ENCODE assay signal across 10 cellular contexts in the genomic region with DNA sequence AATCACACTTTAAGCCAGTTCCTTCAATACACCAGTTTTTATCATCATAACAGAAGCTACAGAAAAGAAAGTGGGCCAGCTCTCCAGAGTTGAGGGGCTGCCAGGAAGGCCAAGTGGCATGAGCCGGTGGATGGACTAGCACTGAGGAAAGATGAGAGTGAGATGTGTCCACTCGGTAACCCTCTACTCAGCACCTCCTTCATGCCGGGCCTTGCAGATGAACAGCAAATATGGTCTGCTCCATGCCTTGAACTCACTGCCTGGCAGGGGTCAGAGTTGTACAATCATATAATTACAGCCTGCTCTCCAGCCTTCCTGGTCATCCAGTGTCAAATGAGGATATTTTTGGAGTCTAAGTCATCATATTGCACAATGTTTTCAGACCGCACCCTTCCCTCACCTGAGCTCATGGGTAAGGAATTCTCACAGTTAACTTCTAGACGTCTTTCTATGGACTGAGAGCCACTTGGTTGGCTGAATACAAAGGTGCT. TPM values are rescaled to one million over a fixed set of nuclear protein-coding genes. Genes with fewer than 3 reads are reported as not detected.
A peak's percentile ranks its signal among the peaks of the same experiment; 100 is the strongest.
DNase-seq lines count a peak whose midpoint lies in the region; ATAC-seq, FAIRE-seq and TF ChIP-seq lines count a peak whose summit lies in the region.
"Had no signal": no experiment of that assay in that cellular context is flagged by ENCODE, and none has a peak within 500 bp of the region (broad histone marks: within the 10 kb centered on the region; RNA-seq: fewer than 3 reads in every experiment).

No MANE protein-coding gene starts in this region.

- TF ChIP-seq CTCF in RWPE2 (IDR thresholded peaks at IDR 0.05; ENCODE audit: poor library complexity, severe bottlenecking) (no peak), gastroesophageal sphincter (IDR thresholded peaks at IDR 0.05) (no peak), gastrocnemius medialis (IDR thresholded peaks at IDR 0.05 in 4 of 5, conservative IDR thresholded peaks at IDR 0.05 in 1 of 5) (no peak), D721Med (IDR thresholded peaks at IDR 0.05; ENCODE audit: insufficient read depth, missing control alignments) (no peak)

- peaks cover 38% of the 10 kb centered on the region for H3K4me1 ChIP-seq in GM23248 (ENCODE audit: insufficient read depth)
- peaks cover 42% of the 10 kb centered on the region for H3K4me1 ChIP-seq in RWPE2 (ENCODE audit: insufficient read depth, poor library complexity, severe bottlenecking)
- H3K4me1 ChIP-seq in gastroesophageal sphincter: peaks cover 3 to 93% (median 19%) of the 10 kb centered on the region in 3 donors
- peaks cover 73 to 89% of the 10 kb centered on the region in 2 donors for H3K4me1 ChIP-seq in gastrocnemius medialis

- FAIRE-seq in D721Med (lab: Jason Lieb, UNC): no peak

- no peak for TF ChIP-seq EP300 in gastroesophageal sphincter (IDR thresholded peaks at IDR 0.05)

- H3F3A ChIP-seq in GM23248 (ENCODE audit: insufficient read depth): peaks cover 39% of the 10 kb centered on the region; the same call in 1 of the 2 replicates

- H3K36me3 ChIP-seq in GM23248 (ENCODE audit: low read depth) (peaks cover 4% of the 10 kb centered on the region; the same call in 1 of the 2 replicates), RWPE2 (ENCODE audit: low read depth) (peaks cover 34% of the 10 kb centered on the region), gastroesophageal sphincter (peaks cover 0 to 38% of the 10 kb centered on the region in 2 donors), gastrocnemius medialis (peaks cover 0 to 14% of the 10 kb centered on the region in 2 donors)

- H3K9me3 ChIP-seq in GM23248 (ENCODE audit: low read depth) (no peaks in the 10 kb centered on the region), RWPE2 (ENCODE audit: severe bottlenecking) (no peaks in the 10 kb centered on the region), gastroesophageal sphincter (no peaks in the 10 kb centered on the region), gastrocnemius medialis (no peaks in the 10 kb centered on the region)

- ATAC-seq in RWPE2 (ENCODE audit: low read depth) (peak; percentile 82), gastroesophageal sphincter (peak; percentile 73), gastrocnemius medialis (peak; percentile 97 to 98), GM19023 (IDR thresholded peaks at IDR 0.05; ENCODE audit: unreplicated experiment) (no peak)

- H3K4me2 ChIP-seq in GM23248 (ENCODE audit: unreplicated experiment): peak overlapping the region; percentile 45
- H3K4me2 ChIP-seq: KMS-11 had no signal

- no peaks in the 10 kb centered on the region for H3K9me2 ChIP-seq in GM23248 (ENCODE audit: insufficient read depth)

- WGBS in GM23248 (ENCODE audit: low coverage in 1 of 2, low lambda C conversion rate in 2 of 2, missing lambda C conversion rate in 2 of 2), 2 experiments: 42 to 46% methylated on average over 5 of the region's 5 CpGs
- WGBS in gastroesophageal sphincter (ENCODE audit: low coverage in 1 of 2), 2 donors: 27 to 69% methylated on average over 3 of the region's 5 CpGs

- H3K4me3 ChIP-seq in GM23248 (no peak overlapping the region), RWPE2 (ENCODE audit: severe bottlenecking) (no peak overlapping the region), gastroesophageal sphincter (no peak overlapping the region), gastrocnemius medialis (no peak overlapping the region)

- H3K27me3 ChIP-seq in GM23248 (replicated peaks; ENCODE audit: insufficient read depth) (no peaks in the 10 kb centered on the region), RWPE2 (ENCODE audit: insufficient read depth, poor library complexity, severe bottlenecking) (no peaks in the 10 kb centered on the region), gastroesophageal sphincter (no peaks in the 10 kb centered on the region), gastrocnemius medialis (no peaks in the 10 kb centered on the region)

- no peaks in the 10 kb centered on the region for H4K20me1 ChIP-seq in GM23248 (ENCODE audit: insufficient read depth)

- in situ Hi-C loops in GM23248 (cut with MboI): no loop called here
- in situ Hi-C loops in gastrocnemius medialis (cut with MboI; ENCODE audit: low sequenced_read_pairs in 4 of 4): no loop called here

- H2AFZ ChIP-seq in GM23248: no peak overlapping the region

- peak overlapping the region; percentile 37 for H3K9ac ChIP-seq in GM23248
- H3K9ac ChIP-seq: KMS-11 had no signal

- H3K27ac ChIP-seq in GM23248: peak overlapping the region; percentile 70
- peak overlapping the region; percentile 82 for H3K27ac ChIP-seq in RWPE2 (ENCODE audit: poor library complexity, severe bottlenecking)
- H3K27ac ChIP-seq in gastroesophageal sphincter: peak overlapping the region in 3 of 4 donors; percentile 68 to 94 (median 89)
- H3K27ac ChIP-seq in gastrocnemius medialis: peak overlapping the region; percentile 80 to 92 (median 84)
- H3K27ac ChIP-seq: KMS-11 had no signal

- intact Hi-C loops in gastrocnemius medialis (cut with DNase I; ENCODE audit: low total_unique reads): loop anchor here (1.0 to 5.0 kb wide), 2 partner anchors 40 to 227 kb away; a partner anchor contains a TSS

- TF ChIP-seq POLR2A in gastroesophageal sphincter (IDR thresholded peaks at IDR 0.05) (no peak), gastrocnemius medialis (IDR thresholded peaks at IDR 0.05) (no peak)

- DNase-seq in GM23248 (peak; percentile 91), RWPE2 (ENCODE audit: low spot score) (no peak), gastrocnemius medialis (peak; percentile 53 to 73), D721Med (ENCODE audit: insufficient read length, low spot score) (no peak)
- DNase-seq in activated CD4-positive, alpha-beta T cell treated with anti-CD3 and anti-CD28 coated beads, Interleukin-2, amount 50 U/mL, for 4 hours: no peak
- DNase-seq in activated naive CD4-positive, alpha-beta T cell (lab: John Stamatoyannopoulos, UW): no peak
- DNase-seq: activated naive CD8-positive, alpha-beta T cell treated with anti-CD3 and anti-CD28 coated beads, Interleukin-2, amount 10 ng/mL, durations not matched to agents 7 days and 5 days had no signal

- H3K79me2 ChIP-seq in GM23248 (ENCODE audit: insufficient read depth): peaks cover 75% of the 10 kb centered on the region

RNA-seq across cellular contexts. Expression of a gene that starts 4.9 kb away (rescaled TPM):
- 58.7 and 59.2 TPM in 2 replicates for total RNA-seq in GM23248 (2014; rRNA removed; shearing (Covaris generic))
- 184 and 194 TPM in 2 replicates for polyA plus RNA-seq in GM23248 (2016; fragmentation: Nextera tagmentation; extraction: Ambion mirVana)
- total RNA-seq in gastroesophageal sphincter: 100 to 1,000 TPM in 1 of 4 donors, 10 to 100 TPM in 3; 39.2 to 171 (median 55.8) TPM
- total RNA-seq in gastrocnemius medialis: 10 to 100 TPM; 26.5 to 50.2 (median 43.8) TPM

Comparison
In these comparisons a context has a peak if more than half of its experiments do, and no peak if none do; other contexts are left out.
1. DNase-seq: peak in GM23248 (single experiment) and gastrocnemius medialis (2 of 2); none in RWPE2 (single experiment), activated CD4-positive, alpha-beta T cell treated with anti-CD3 and anti-CD28 coated beads, Interleukin-2, amount 50 U/mL, for 4 hours (0 of 2), D721Med (single experiment) and activated naive CD4-positive, alpha-beta T cell (0 of 4).
2. Peak in every context shown above with its lines, with median percentiles within 50 percentile points of each other: H3K27ac ChIP-seq.